Comparison of ENCODE assay signal across 25 cellular contexts in the genomic region with DNA sequence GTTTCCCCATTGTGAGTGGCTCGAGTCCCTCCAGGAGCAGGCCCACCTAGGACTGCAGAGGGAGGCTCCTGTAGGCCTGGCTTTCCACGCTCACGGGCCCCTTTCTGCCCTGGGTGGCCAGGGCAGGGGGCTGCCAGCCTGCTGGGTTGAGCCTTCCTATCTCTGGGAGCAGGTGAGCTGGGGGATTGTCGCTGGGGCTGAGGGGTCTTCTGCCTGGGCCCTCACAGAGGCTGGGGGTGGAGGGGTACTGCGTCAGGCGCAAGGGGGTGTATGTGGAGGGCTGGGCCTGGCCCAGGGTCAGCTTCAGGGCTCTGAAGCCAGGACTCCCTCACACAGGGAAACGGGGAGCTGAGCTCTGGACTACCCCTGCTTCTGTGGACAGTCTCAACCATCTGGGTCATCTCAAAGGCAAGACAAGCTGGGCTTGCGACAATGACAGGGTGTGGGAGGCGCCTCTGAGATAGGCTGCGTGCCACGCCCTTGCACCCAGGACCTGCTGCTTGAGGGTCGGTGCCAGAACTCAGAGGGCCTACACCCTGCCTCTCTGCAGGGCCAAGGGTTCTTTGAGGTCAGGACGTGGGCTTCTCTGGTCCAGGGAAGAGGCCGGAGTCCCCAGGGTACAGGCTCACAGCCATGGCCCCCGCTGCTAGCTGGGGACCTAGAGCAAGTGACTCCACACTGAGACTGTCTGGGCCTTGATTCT.
"Had no signal": no experiment of that assay in that cellular context is flagged by ENCODE, and none has a peak within 500 bp of the region (broad histone marks: within the 10 kb centered on the region; RNA-seq: fewer than 3 reads in every experiment).

No MANE protein-coding gene starts in this region.

- H3K27me3 Mint-ChIP-seq: activated CD4-positive, alpha-beta memory T cell treated with anti-CD3 and anti-CD28 coated beads, Interleukin-2, amount 10 ng/mL, durations not matched to agents 7 days and 5 days; activated CD4-positive, alpha-beta T cell treated with anti-CD3 and anti-CD28 coated beads, Interleukin-2, amount 10 ng/mL, durations not matched to agents 24 days and 14 days; activated naive CD4-positive, alpha-beta T cell treated with anti-CD3 and anti-CD28 coated beads, Interleukin-2, amount 50 U/mL, for 24 hours; central memory CD8-positive, alpha-beta T cell; effector memory CD8-positive, alpha-beta T cell had no signal

- H3K27ac ChIP-seq: colonic mucosa, dorsolateral prefrontal cortex, esophagus muscularis mucosa, parathyroid adenoma, testis had no signal

- H3K27me3 ChIP-seq: colonic mucosa, dorsolateral prefrontal cortex, esophagus muscularis mucosa, testis had no signal

- H3K27ac Mint-ChIP-seq: activated CD4-positive, alpha-beta memory T cell treated with anti-CD3 and anti-CD28 coated beads, Interleukin-2, amount 10 ng/mL, durations not matched to agents 7 days and 5 days; activated CD4-positive, alpha-beta T cell treated with anti-CD3 and anti-CD28 coated beads, Interleukin-2, amount 10 ng/mL, durations not matched to agents 24 days and 14 days; activated naive CD4-positive, alpha-beta T cell treated with anti-CD3 and anti-CD28 coated beads, Interleukin-2, amount 50 U/mL, for 24 hours; activated T-cell treated with anti-CD3 and anti-CD28 coated beads, Interleukin-2, amount 50 U/mL, for 72 hours; effector memory CD8-positive, alpha-beta T cell; nephron had no signal

- DNase-seq: activated CD4-positive, alpha-beta memory T cell treated with anti-CD3 and anti-CD28 coated beads, Interleukin-2, amount 10 ng/mL, durations not matched to agents 7 days and 5 days; activated CD4-positive, alpha-beta T cell treated with anti-CD3 and anti-CD28 coated beads, Interleukin-2, amount 10 ng/mL, durations not matched to agents 24 days and 14 days; activated gamma-delta T cell; activated T-cell treated with anti-CD3 and anti-CD28 coated beads, Interleukin-2, amount 50 U/mL, for 72 hours; colonic mucosa; effector memory CD8-positive, alpha-beta T cell; glutamatergic neuron; islet precursor cell; left colon; midbrain; stimulated activated CD4-positive, alpha-beta T cell treated with anti-CD3 and anti-CD28 coated beads, Interleukin-2, amount 100 ng/mL, for 48 hours; stimulated activated CD8-positive, alpha-beta memory T cell treated with anti-CD3 and anti-CD28 coated beads, Interleukin-4, amount 100 ng/mL, for 48 hours; stimulated activated naive CD4-positive, alpha-beta T cell; testis; trophoblast cell had no signal

- FAIRE-seq: astrocyte, endothelial cell of umbilical vein, frontal cortex had no signal

- H3K9ac ChIP-seq: parathyroid adenoma had no signal

- H3K4me3 Mint-ChIP-seq: activated CD4-positive, alpha-beta memory T cell treated with anti-CD3 and anti-CD28 coated beads, Interleukin-2, amount 10 ng/mL, durations not matched to agents 7 days and 5 days; activated CD4-positive, alpha-beta T cell treated with anti-CD3 and anti-CD28 coated beads, Interleukin-2, amount 10 ng/mL, durations not matched to agents 24 days and 14 days; activated naive CD4-positive, alpha-beta T cell treated with anti-CD3 and anti-CD28 coated beads, Interleukin-2, amount 50 U/mL, for 24 hours; activated T-cell treated with anti-CD3 and anti-CD28 coated beads, Interleukin-2, amount 50 U/mL, for 72 hours; central memory CD8-positive, alpha-beta T cell; effector memory CD8-positive, alpha-beta T cell; nephron had no signal

- H3K9me3 ChIP-seq: colonic mucosa, testis had no signal

- ATAC-seq: activated T-cell treated with anti-CD3 and anti-CD28 coated beads, Interleukin-2, amount 50 U/mL, for 72 hours; effector memory CD8-positive, alpha-beta T cell; left colon; SK-N-SH treated with all-trans-retinoic acid at 6 μM for 48 hours had no signal

- H3K4me1 ChIP-seq: colonic mucosa, esophagus muscularis mucosa, parathyroid adenoma, testis had no signal

- H3K9me3 Mint-ChIP-seq: activated CD4-positive, alpha-beta memory T cell treated with anti-CD3 and anti-CD28 coated beads, Interleukin-2, amount 10 ng/mL, durations not matched to agents 7 days and 5 days; activated CD4-positive, alpha-beta T cell treated with anti-CD3 and anti-CD28 coated beads, Interleukin-2, amount 10 ng/mL, durations not matched to agents 24 days and 14 days; activated naive CD4-positive, alpha-beta T cell treated with anti-CD3 and anti-CD28 coated beads, Interleukin-2, amount 50 U/mL, for 24 hours; activated T-cell treated with anti-CD3 and anti-CD28 coated beads, Interleukin-2, amount 50 U/mL, for 72 hours; central memory CD8-positive, alpha-beta T cell; effector memory CD8-positive, alpha-beta T cell; nephron had no signal

- H3K4me3 ChIP-seq: colonic mucosa, dorsolateral prefrontal cortex, esophagus muscularis mucosa, testis had no signal

- H3K4me1 Mint-ChIP-seq: activated CD4-positive, alpha-beta T cell treated with anti-CD3 and anti-CD28 coated beads, Interleukin-2, amount 10 ng/mL, durations not matched to agents 24 days and 14 days; activated naive CD4-positive, alpha-beta T cell treated with anti-CD3 and anti-CD28 coated beads, Interleukin-2, amount 50 U/mL, for 24 hours; central memory CD8-positive, alpha-beta T cell had no signal
